ENCODE assay signal across 8 cellular contexts in genomic region chr3:105866656-105867653, GRCh38. TPM values are rescaled to one million over a fixed set of nuclear protein-coding genes. Genes with fewer than 3 reads are reported as not detected.
A peak's percentile ranks its signal among the peaks of the same experiment; 100 is the strongest.
DNase-seq lines count a peak whose midpoint lies in the region; ATAC-seq and TF ChIP-seq lines count a peak whose summit lies in the region.

No MANE protein-coding gene starts in this region.

- in situ Hi-C loops in transverse colon (cut with MboI; ENCODE audit: low pct_ligation_motif_present in 1 of 4, low pct_unique_long_range_greater_than_20kb in 1 of 4, low sequenced_read_pairs in 3 of 4), result loop anchor here in 1 of 4 donors (25.0 kb wide), 1 partner anchor 180 kb away; no protein-coding TSS in a partner anchor

- no peak for TF ChIP-seq EP300 in transverse colon (IDR thresholded peaks at IDR 0.05; ENCODE audit: low read depth)

- H3K79me2 ChIP-seq in KMS-11 (ENCODE audit: insufficient read depth, low read depth), result no peaks in the 10 kb centered on the region

- no peaks in the 10 kb centered on the region; the same call in 1 of the 2 replicates for H3K27me3 ChIP-seq in KMS-11 (ENCODE audit: insufficient read depth, low read depth)
- no peaks in the 10 kb centered on the region for H3K27me3 ChIP-seq in right lobe of liver
- H3K27me3 ChIP-seq in transverse colon, result no peaks in the 10 kb centered on the region

- H3K36me3 ChIP-seq in KMS-11 (ENCODE audit: insufficient read depth) (no peaks in the 10 kb centered on the region), right lobe of liver (no peaks in the 10 kb centered on the region), transverse colon (no peaks in the 10 kb centered on the region)

- H3K4me2 ChIP-seq in KMS-11, result peak overlapping the region; percentile 52

- no peaks in the 10 kb centered on the region for H4K20me1 ChIP-seq in KMS-11 (ENCODE audit: insufficient read depth)

- TF ChIP-seq CTCF in KMS-11 (conservative IDR thresholded peaks at IDR 0.05; ENCODE audit: low read depth, low read length) (no peak), right lobe of liver (IDR thresholded peaks at IDR 0.05) (no peak), transverse colon (IDR thresholded peaks at IDR 0.05) (no peak)

- H3K4me1 ChIP-seq in KMS-11 (ENCODE audit: low read depth, poor library complexity, severe bottlenecking) (peaks cover 24% of the 10 kb centered on the region), right lobe of liver (peaks cover 2 to 17% (median 8%) of the 10 kb centered on the region in 4 donors), transverse colon (peaks cover 0 to 61% (median 30%) of the 10 kb centered on the region in 4 donors)

- ATAC-seq in GM21723 (IDR thresholded peaks at IDR 0.05; ENCODE audit: unreplicated experiment), result peak; percentile 33
- no peak for ATAC-seq in right lobe of liver

- 49% methylated on average over 9 of the region's 9 CpGs for WGBS in right lobe of liver (ENCODE audit: insufficient coverage, low coverage, low lambda C conversion rate, missing lambda C conversion rate)
- 21 to 31% methylated on average over 9 of the region's 9 CpGs for WGBS in transverse colon (ENCODE audit: low coverage in 1 of 2), 2 donors

- no peak overlapping the region for H3K27ac ChIP-seq in KMS-11
- peak overlapping the region; percentile 93 to 97 (median 97) for H3K27ac ChIP-seq in right lobe of liver
- peak overlapping the region; percentile 95 to 98 (median 96) for H3K27ac ChIP-seq in transverse colon

- peak; percentile 20 for DNase-seq in DMS 273 (lab: John Stamatoyannopoulos, UW; ENCODE audit: unreplicated experiment)
- DNase-seq in DMS 273 treated with DMSO at 0.1 percent for 48 hours (lab: John Stamatoyannopoulos, UW), result no peak
- peak; percentile 40 for DNase-seq in astrocyte of the hippocampus (ENCODE audit: low read depth, low spot score)
- no peak for DNase-seq in right lobe of liver
- DNase-seq in transverse colon, result no peak
- DNase-seq in NCI-H2081 treated with DMSO at 0.1 percent for 48 hours (lab: John Stamatoyannopoulos, UW), result no peak

- H3K4me3 ChIP-seq in KMS-11 (IDR thresholded peaks at IDR 0.05; ENCODE audit: insufficient read depth, low read depth, low read length), result no peak overlapping the region
- H3K4me3 ChIP-seq in right lobe of liver, result peak overlapping the region; percentile 75 to 89 (median 87)
- peak overlapping the region in 3 of 4 donors; percentile 75 to 91 (median 84) for H3K4me3 ChIP-seq in transverse colon

- TF ChIP-seq POLR2A in right lobe of liver (IDR thresholded peaks at IDR 0.05), result no peak
- no peak for TF ChIP-seq POLR2A in transverse colon (IDR thresholded peaks at IDR 0.05)

- H2AFZ ChIP-seq in KMS-11 (ENCODE audit: low read depth), result no peak overlapping the region

- no peak overlapping the region for H3K9ac ChIP-seq in KMS-11

- H3K9me3 ChIP-seq in right lobe of liver (no peaks in the 10 kb centered on the region), transverse colon (no peaks in the 10 kb centered on the region)

- intact Hi-C loops in right lobe of liver (cut with DNase I), result no loop called here
- intact Hi-C loops in transverse colon (cut with DNase I; ENCODE audit: low total_unique reads), result no loop called here

RNA-seq across cellular contexts. Expression of gene CBLB, which starts 1.9 kb away (rescaled TPM):
- total RNA-seq in right lobe of liver, result 10 to 100 TPM in 5 of 6 experiments, 1 to 10 TPM in 1; 9.4 to 21.4 (median 18.2) TPM
- 10 to 100 TPM; 25.1 to 76.2 (median 63.6) TPM for total RNA-seq in transverse colon

Comparison
In these comparisons a context has a peak if more than half of its experiments do, and no peak if none do; other contexts are left out.
1. DNase-seq: peak in DMS 273 (single experiment) and astrocyte of the hippocampus (single experiment); none in DMS 273 treated with DMSO at 0.1 percent for 48 hours (single experiment), right lobe of liver (0 of 3), transverse colon (single experiment) and NCI-H2081 treated with DMSO at 0.1 percent for 48 hours (single experiment).